ENCODE assay signal across 16 cellular contexts in the genomic region with DNA sequence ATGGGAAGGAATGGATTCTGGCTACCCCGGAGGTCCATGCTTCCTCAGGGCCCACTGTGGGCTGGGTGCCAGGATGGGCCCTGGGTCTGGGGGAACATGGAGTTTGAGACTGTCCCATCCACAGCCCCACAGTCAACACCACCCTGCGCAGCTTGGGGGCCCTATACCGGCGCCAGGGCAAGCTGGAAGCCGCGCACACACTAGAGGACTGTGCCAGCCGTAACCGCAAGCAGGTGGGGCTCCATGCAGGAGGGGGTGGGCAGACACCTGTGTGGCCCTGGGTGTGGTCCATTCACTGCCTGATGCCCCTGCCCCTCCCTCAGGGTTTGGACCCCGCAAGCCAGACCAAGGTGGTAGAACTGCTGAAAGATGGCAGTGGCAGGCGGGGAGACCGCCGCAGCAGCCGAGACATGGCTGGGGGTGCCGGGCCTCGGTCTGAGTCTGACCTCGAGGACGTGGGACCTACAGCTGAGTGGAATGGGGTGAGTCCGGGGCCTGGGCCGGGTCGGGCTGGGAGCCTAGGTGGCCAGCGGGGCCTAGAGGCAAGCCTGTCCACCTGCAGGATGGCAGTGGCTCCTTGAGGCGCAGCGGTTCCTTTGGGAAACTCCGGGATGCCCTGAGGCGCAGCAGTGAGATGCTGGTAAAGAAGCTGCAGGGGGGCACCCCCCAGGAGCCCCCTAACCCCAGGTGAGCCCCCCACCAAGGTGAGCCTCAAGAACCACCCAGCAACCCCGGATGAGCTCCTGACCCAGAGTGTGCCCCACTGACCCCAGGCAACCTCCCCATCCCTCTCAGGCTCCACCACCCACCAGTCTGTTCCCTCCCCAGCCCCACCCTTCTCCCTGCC. TPM values are rescaled to one million over a fixed set of nuclear protein-coding genes. Genes with fewer than 3 reads are reported as not detected.
DNase-seq lines count a peak whose midpoint lies in the region; ATAC-seq and TF ChIP-seq lines count a peak whose summit lies in the region.
"Had no signal": no experiment of that assay in that cellular context is flagged by ENCODE, and none has a peak within 500 bp of the region (broad histone marks: within the 10 kb centered on the region; RNA-seq: fewer than 3 reads in every experiment).

No MANE protein-coding gene starts in this region.

- TF ChIP-seq CTCF in HEK293 (tag by site-specific recombination; IDR thresholded peaks at IDR 0.05), result no peak
- TF ChIP-seq CTCF in VCaP (conservative IDR thresholded peaks at IDR 0.05), result no peak
- no peak for TF ChIP-seq CTCF in spleen (IDR thresholded peaks at IDR 0.05 in 8 of 11, conservative IDR thresholded peaks at IDR 0.05 in 3 of 11)

- no peak overlapping the region for H4K8ac ChIP-seq in mesenchymal stem cell (ENCODE audit: low read length)

- intact Hi-C loops in spleen (cut with DNase I; ENCODE audit: low total_unique reads), result no loop called here

- peaks cover 27% of the 10 kb centered on the region for H3K79me1 ChIP-seq in mesenchymal stem cell (replicated peaks; ENCODE audit: low read length, poor library complexity, severe bottlenecking)

- H3K4me1 ChIP-seq in HEK293 (ENCODE audit: control insufficient read depth, insufficient read depth, low read length), result peaks cover 2% of the 10 kb centered on the region; the same call in 1 of the 2 replicates
- peaks cover 11% of the 10 kb centered on the region for H3K4me1 ChIP-seq in mesenchymal stem cell (ENCODE audit: control insufficient read depth, insufficient read depth, low read depth, low read length)
- peaks cover 17 to 41% (median 34%) of the 10 kb centered on the region in 6 donors for H3K4me1 ChIP-seq in spleen
- H3K4me1 ChIP-seq: BE2C had no signal

- H3K27ac ChIP-seq in HEK293 (ENCODE audit: extremely low read depth, low read depth, low read length), result no peak overlapping the region
- H3K27ac ChIP-seq in VCaP, result peak overlapping the region; percentile 96; the same call in 1 of the 2 replicates
- H3K27ac ChIP-seq in mesenchymal stem cell (ENCODE audit: low read length, poor library complexity, severe bottlenecking), result no peak overlapping the region
- H3K27ac ChIP-seq in spleen, result no peak overlapping the region
- H3K27ac ChIP-seq: A549, C4-2B, GM23248 had no signal

- no peak for ATAC-seq in HG02678 (IDR thresholded peaks at IDR 0.05; ENCODE audit: unreplicated experiment)
- ATAC-seq: GM12878 had no signal

- H2BK5ac ChIP-seq in mesenchymal stem cell (ENCODE audit: low read depth, low read length, poor library complexity, severe bottlenecking), result no peak overlapping the region

- no peak overlapping the region for H2BK12ac ChIP-seq in mesenchymal stem cell (ENCODE audit: low read length in 2 of 2)

- no peak overlapping the region for H3K18ac ChIP-seq in mesenchymal stem cell (ENCODE audit: low read depth in 1 of 2, low read length in 2 of 2)

- H3K4me3 ChIP-seq in HEK293 (ENCODE audit: low read depth, low read length), result no peak overlapping the region
- H3K4me3 ChIP-seq in mesenchymal stem cell (ENCODE audit: insufficient read depth in 1 of 2, low read depth in 1 of 2, low read length in 2 of 2), result no peak overlapping the region
- no peak overlapping the region for H3K4me3 ChIP-seq in spleen
- H3K4me3 ChIP-seq: A549, GM12878, GM23248 had no signal

- peaks cover 0 to 71% of the 10 kb centered on the region in 2 experiments; a peak in 2 of 3 replicates for H3K36me3 ChIP-seq in HEK293 (ENCODE audit: control insufficient read depth in 2 of 2, insufficient read depth in 1 of 2, low read length in 2 of 2)
- peaks cover 61 to 68% of the 10 kb centered on the region in 2 experiments for H3K36me3 ChIP-seq in mesenchymal stem cell (ENCODE audit: control insufficient read depth in 1 of 2, insufficient read depth in 2 of 2, low read depth in 1 of 2, low read length in 2 of 2)
- peaks cover 0 to 64% (median 23%) of the 10 kb centered on the region in 6 donors for H3K36me3 ChIP-seq in spleen

- WGBS in mesenchymal stem cell, result 97% methylated on average over 22 of the region's 26 CpGs
- 94 to 98% (median 97%) methylated on average over 10 to 26 of the region's 26 CpGs for WGBS in spleen, 5 donors

- H3K4me2 ChIP-seq in mesenchymal stem cell (ENCODE audit: low read length, poor library complexity, severe bottlenecking), result no peak overlapping the region

- H2AK5ac ChIP-seq in mesenchymal stem cell (ENCODE audit: low read length, severe bottlenecking), result no peak overlapping the region

- H3K9ac ChIP-seq in mesenchymal stem cell (ENCODE audit: low read length), result no peak overlapping the region
- H3K9ac ChIP-seq: GM23248 had no signal

- no peak overlapping the region for H3K4ac ChIP-seq in mesenchymal stem cell (ENCODE audit: low read depth in 1 of 2, low read length in 2 of 2)

- DNase-seq in mesenchymal stem cell, result no peak
- peak; percentile 80 for DNase-seq in spleen
- no peak for DNase-seq in mesenteric fat pad (ENCODE audit: low spot score)
- DNase-seq in OCI-M2 (lab: John Stamatoyannopoulos, UW; ENCODE audit: unreplicated experiment), result no peak
- DNase-seq: DMS79 had no signal

- no peak overlapping the region for H3K14ac ChIP-seq in mesenchymal stem cell (ENCODE audit: low read length in 2 of 2)

- CTCF ChIA-PET in HEK293 (lab: Yijun Ruan, JAX), result interaction anchor here (0.6 to 1.1 kb wide), 10 partner anchors 10 to 878 kb away, joined by 3 to 7 read pairs (median 3); no protein-coding TSS in a partner anchor

- H3K9me3 ChIP-seq in HEK293 (ENCODE audit: control insufficient read depth, insufficient read depth, low read depth, low read length) (no peaks in the 10 kb centered on the region), mesenchymal stem cell (ENCODE audit: control insufficient read depth, low read length) (no peaks in the 10 kb centered on the region), spleen (no peaks in the 10 kb centered on the region)
- H3K9me3 ChIP-seq: A549, BE2C had no signal

- no peak overlapping the region for H2BK120ac ChIP-seq in mesenchymal stem cell (ENCODE audit: low read depth, low read length)

- H4K91ac ChIP-seq in mesenchymal stem cell (ENCODE audit: low read length), result peak overlapping the region; percentile 43

- H3K23ac ChIP-seq in mesenchymal stem cell (ENCODE audit: low read length in 2 of 2), result no peak overlapping the region

- no peak for TF ChIP-seq POLR2A in spleen (IDR thresholded peaks at IDR 0.05)

- H3K27me3 ChIP-seq in mesenchymal stem cell (ENCODE audit: control insufficient read depth in 1 of 2, insufficient read depth in 1 of 2, low read length in 2 of 2) (no peaks in the 10 kb centered on the region), spleen (replicated peaks in 1 of 7) (no peaks in the 10 kb centered on the region)
- H3K27me3 ChIP-seq: BE2C had no signal

- H2AFZ ChIP-seq in mesenchymal stem cell (ENCODE audit: low read depth, low read length), result no peak overlapping the region
- H2AFZ ChIP-seq: GM23248 had no signal

- H2BK15ac ChIP-seq in mesenchymal stem cell (ENCODE audit: low read depth, poor library complexity, severe bottlenecking), result peak overlapping the region; percentile 31

- POLR2A ChIA-PET in HEK293 (lab: Yijun Ruan, JAX), result interaction anchor here (0.6 to 1.3 kb wide), 2 partner anchors 13 to 23 kb away, joined by 3 to 6 read pairs; a partner anchor contains a TSS

TF ChIP-seq in HEK293, 187 proteins besides CTCF, POLR2A, EP300 and RAD21:
- TF ChIP-seq ZSCAN30 (tag by site-specific recombination; IDR thresholded peaks at IDR 0.05) (no peak), GLIS2 (tag by site-specific recombination; IDR thresholded peaks at IDR 0.05) (0 out of 2 replicates have a peak, but pooled peaks have one; percentile 35), GLIS1 (tag by site-specific recombination; IDR thresholded peaks at IDR 0.05) (peak; percentile 57), ZNF133 (tag by site-specific recombination; IDR thresholded peaks at IDR 0.05) (no peak), ZNF830 (tag by site-specific recombination; IDR thresholded peaks at IDR 0.05; ENCODE audit: low read depth) (no peak), KLF1 (tag by site-specific recombination; IDR thresholded peaks at IDR 0.05) (0 out of 2 replicates have a peak, but pooled peaks have one; percentile 24)
- TF ChIP-seq, protein P1, sequence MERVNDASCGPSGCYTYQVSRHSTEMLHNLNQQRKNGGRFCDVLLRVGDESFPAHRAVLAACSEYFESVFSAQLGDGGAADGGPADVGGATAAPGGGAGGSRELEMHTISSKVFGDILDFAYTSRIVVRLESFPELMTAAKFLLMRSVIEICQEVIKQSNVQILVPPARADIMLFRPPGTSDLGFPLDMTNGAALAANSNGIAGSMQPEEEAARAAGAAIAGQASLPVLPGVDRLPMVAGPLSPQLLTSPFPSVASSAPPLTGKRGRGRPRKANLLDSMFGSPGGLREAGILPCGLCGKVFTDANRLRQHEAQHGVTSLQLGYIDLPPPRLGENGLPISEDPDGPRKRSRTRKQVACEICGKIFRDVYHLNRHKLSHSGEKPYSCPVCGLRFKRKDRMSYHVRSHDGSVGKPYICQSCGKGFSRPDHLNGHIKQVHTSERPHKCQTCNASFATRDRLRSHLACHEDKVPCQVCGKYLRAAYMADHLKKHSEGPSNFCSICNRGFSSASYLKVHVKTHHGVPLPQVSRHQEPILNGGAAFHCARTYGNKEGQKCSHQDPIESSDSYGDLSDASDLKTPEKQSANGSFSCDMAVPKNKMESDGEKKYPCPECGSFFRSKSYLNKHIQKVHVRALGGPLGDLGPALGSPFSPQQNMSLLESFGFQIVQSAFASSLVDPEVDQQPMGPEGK (tag by site-specific recombination; IDR thresholded peaks at IDR 0.05), result peak; percentile 17; the same call in 1 of the 2 replicates

RNA-seq across cellular contexts. Expression of a gene that starts 2.7 kb away (rescaled TPM):
- 157 TPM for polyA plus RNA-seq in mesenchymal stem cell (2013, experiment 1 of 2)
- polyA plus RNA-seq in mesenchymal stem cell (2013, experiment 2 of 2), result 154 TPM
- 100 to 1,000 TPM; 101 to 130 (median 123) TPM for total RNA-seq in spleen
- polyA plus RNA-seq in spleen, result 100 to 1,000 TPM in 1 of 3 donors, 10 to 100 TPM in 2; 66.8 to 150 (median 77.0) TPM
- 138 TPM for total RNA-seq in mesenteric fat pad

RNA-seq across cellular contexts. Expression of a gene that starts 8.3 kb away (rescaled TPM):
- 22.6 TPM for polyA plus RNA-seq in mesenchymal stem cell (2013, experiment 1 of 2)
- 23.2 TPM for polyA plus RNA-seq in mesenchymal stem cell (2013, experiment 2 of 2)
- total RNA-seq in spleen, result 10 to 100 TPM in 6 of 7 donors, 1 to 10 TPM in 1; 8.8 to 30.8 (median 18.3) TPM
- 10 to 100 TPM in 1 of 3 donors, 1 to 10 TPM in 2; 5.5 to 19.5 (median 7.8) TPM for polyA plus RNA-seq in spleen
- total RNA-seq in mesenteric fat pad, result 35.0 TPM

RNA-seq across cellular contexts. Expression of a gene that starts 12.2 kb away (rescaled TPM):
- 0.77 TPM for polyA plus RNA-seq in mesenchymal stem cell (2013, experiment 1 of 2)
- polyA plus RNA-seq in mesenchymal stem cell (2013, experiment 2 of 2), result 0.84 TPM
- 1 to 10 TPM in 3 of 7 donors, under 1 TPM in 2, not detected in 2; 0.40 to 1.9 (median 1.3) TPM for total RNA-seq in spleen
- under 1 TPM; 0.20 to 0.57 (median 0.26) TPM for polyA plus RNA-seq in spleen
- total RNA-seq in mesenteric fat pad, result 0.55 TPM
- polyA plus RNA-seq: CD4-positive, alpha-beta memory T cell; IgD-negative memory B cell had no signal

RNA-seq across cellular contexts. Expression of a gene that starts 23.2 kb away (rescaled TPM):
- polyA plus RNA-seq in mesenchymal stem cell (2013, experiment 1 of 2), result 314 TPM
- polyA plus RNA-seq in mesenchymal stem cell (2013, experiment 2 of 2), result 328 TPM
- total RNA-seq in spleen (10 to 100 TPM; 34.7 to 50.4 (median 40.4) TPM), mesenteric fat pad (81.7 TPM)
- polyA plus RNA-seq in spleen, result 10 to 100 TPM; 48.3 to 60.1 (median 49.3) TPM

RNA-seq across cellular contexts. Expression of a gene that starts 25.9 kb away (rescaled TPM):
- 0.44 TPM for polyA plus RNA-seq in mesenchymal stem cell (2013, experiment 1 of 2)
- 0.38 TPM for polyA plus RNA-seq in mesenchymal stem cell (2013, experiment 2 of 2)
- total RNA-seq in spleen (under 1 TPM in 1 of 7 donors, not detected in 6; 0.34 TPM), mesenteric fat pad (0.19 TPM)
- under 1 TPM in 2 of 3 donors, not detected in 1; 0.02 TPM for polyA plus RNA-seq in spleen
- total RNA-seq: CD4-positive, alpha-beta memory T cell; GM12878 had no signal
- polyA plus RNA-seq: AG04450; CD4-positive, alpha-beta memory T cell; GM12878; IgD-negative memory B cell had no signal
